Comparison of ENCODE assay signal across 17 cellular contexts in genomic region chr9:104232781-104233341, GRCh38.
DNase-seq lines count a peak whose midpoint lies in the region; ATAC-seq and TF ChIP-seq lines count a peak whose summit lies in the region.
"Had no signal": no experiment of that assay in that cellular context is flagged by ENCODE, and none has a peak within 500 bp of the region (broad histone marks: within the 10 kb centered on the region; RNA-seq: fewer than 3 reads in every experiment).

No MANE protein-coding gene starts in this region.

- no peaks in the 10 kb centered on the region for H3K36me3 Mint-ChIP-seq in natural killer cell
- H3K36me3 Mint-ChIP-seq: CD8-positive, alpha-beta memory T cell had no signal

- intact Hi-C loops in natural killer cell (cut with micrococcal nuclease): no loop called here

- no peaks in the 10 kb centered on the region for H3K27me3 Mint-ChIP-seq in natural killer cell (ENCODE audit: low read depth in 2 of 2)
- H3K27me3 Mint-ChIP-seq: CD8-positive, alpha-beta memory T cell; stimulated activated naive CD8-positive, alpha-beta T cell treated with anti-CD3 and anti-CD28 coated beads, Interleukin-15, Interleukin-2, amounts not matched to agents 100 ng/mL and 50 ng/mL, for 24 hours had no signal

- no peaks in the 10 kb centered on the region for H3K27me3 ChIP-seq in adipocyte (replicated peaks; ENCODE audit: control insufficient read depth, insufficient read depth, low read length)
- H3K27me3 ChIP-seq: ascending aorta had no signal

- peaks cover 6% of the 10 kb centered on the region for H3K4me1 ChIP-seq in adipocyte (ENCODE audit: control insufficient read depth, insufficient read depth, low read length)
- H3K4me1 ChIP-seq: ascending aorta had no signal

- no peak overlapping the region for H3K27ac Mint-ChIP-seq in natural killer cell
- H3K27ac Mint-ChIP-seq: CD8-positive, alpha-beta memory T cell; stimulated activated naive CD8-positive, alpha-beta T cell treated with anti-CD3 and anti-CD28 coated beads, Interleukin-15, Interleukin-2, amounts not matched to agents 100 ng/mL and 50 ng/mL, for 24 hours; T-helper 1 cell treated with Interleukin-12 subunit alpha and Interleukin-12 subunit beta and Interleukin-4 antibody, amounts not matched to agents 30 μg/mL and 1 μg/mL, for 36 hours had no signal

- no peaks in the 10 kb centered on the region for H3K9me3 Mint-ChIP-seq in natural killer cell
- H3K9me3 Mint-ChIP-seq: activated T-cell treated with anti-CD3 and anti-CD28 coated beads, Interleukin-2, amount 50 U/mL, for 4 hours; stimulated activated naive CD8-positive, alpha-beta T cell treated with anti-CD3 and anti-CD28 coated beads, Interleukin-15, Interleukin-2, amounts not matched to agents 100 ng/mL and 50 ng/mL, for 24 hours had no signal

- H3K9ac ChIP-seq in adipocyte (ENCODE audit: low read length): no peak overlapping the region

- ATAC-seq in natural killer cell (no peak), GM21576 (IDR thresholded peaks at IDR 0.05; ENCODE audit: unreplicated experiment) (no peak)
- ATAC-seq: activated T-cell treated with anti-CD3 and anti-CD28 coated beads, Interleukin-2, amount 50 U/mL, for 4 hours had no signal

- no peaks in the 10 kb centered on the region for H3K4me1 Mint-ChIP-seq in natural killer cell
- H3K4me1 Mint-ChIP-seq: CD8-positive, alpha-beta memory T cell had no signal

- no peaks in the 10 kb centered on the region for H3K36me3 ChIP-seq in adipocyte (ENCODE audit: control insufficient read depth, insufficient read depth, low read length, severe bottlenecking)
- H3K36me3 ChIP-seq: ascending aorta had no signal

- no peaks in the 10 kb centered on the region for H3K9me3 ChIP-seq in adipocyte (ENCODE audit: control insufficient read depth, low read length)
- H3K9me3 ChIP-seq: ascending aorta had no signal

- H3K4me3 ChIP-seq in adipocyte (ENCODE audit: low read length): no peak overlapping the region
- H3K4me3 ChIP-seq: ascending aorta had no signal

- no peak for TF ChIP-seq CTCF in natural killer cell (IDR thresholded peaks at IDR 0.05)

- H3K4me3 Mint-ChIP-seq in natural killer cell: no peak overlapping the region
- H3K4me3 Mint-ChIP-seq: activated T-cell treated with anti-CD3 and anti-CD28 coated beads, Interleukin-2, amount 50 U/mL, for 4 hours; CD8-positive, alpha-beta memory T cell; stimulated activated naive CD8-positive, alpha-beta T cell treated with anti-CD3 and anti-CD28 coated beads, Interleukin-15, Interleukin-2, amounts not matched to agents 100 ng/mL and 50 ng/mL, for 24 hours; T-helper 1 cell treated with Interleukin-12 subunit alpha and Interleukin-12 subunit beta and Interleukin-4 antibody, amounts not matched to agents 30 μg/mL and 1 μg/mL, for 36 hours had no signal

- DNase-seq in HS-5 (ENCODE audit: low read depth) (peak; percentile 94), adipocyte (ENCODE audit: low read depth) (peak; percentile 40), fibroblast of peridontal ligament (ENCODE audit: extremely low read depth) (peak; percentile 54), stromal cell of bone marrow (ENCODE audit: low read depth) (peak; percentile 86), natural killer cell (no peak), NCI-H187 (lab: John Stamatoyannopoulos, UW) (no peak)
- DNase-seq: activated CD4-positive, alpha-beta T cell treated with anti-CD3 and anti-CD28 coated beads for 4 hours; activated T-cell treated with anti-CD3 and anti-CD28 coated beads, Interleukin-2, amount 50 U/mL, for 4 hours; CD8-positive, alpha-beta memory T cell; hypothalamus; IMR-90; NCI-H1105; NCI-H2227 treated with DMSO at 0.1 percent for 48 hours had no signal

Comparison
In these comparisons a context has a peak if more than half of its experiments do, and no peak if none do; other contexts are left out.
1. DNase-seq: peak in HS-5 (single experiment), adipocyte (single experiment), fibroblast of peridontal ligament (single experiment) and stromal cell of bone marrow (single experiment); none in natural killer cell (single experiment) and NCI-H187 (0 of 2).